ENCODE assay signal across 16 cellular contexts in the genomic region with DNA sequence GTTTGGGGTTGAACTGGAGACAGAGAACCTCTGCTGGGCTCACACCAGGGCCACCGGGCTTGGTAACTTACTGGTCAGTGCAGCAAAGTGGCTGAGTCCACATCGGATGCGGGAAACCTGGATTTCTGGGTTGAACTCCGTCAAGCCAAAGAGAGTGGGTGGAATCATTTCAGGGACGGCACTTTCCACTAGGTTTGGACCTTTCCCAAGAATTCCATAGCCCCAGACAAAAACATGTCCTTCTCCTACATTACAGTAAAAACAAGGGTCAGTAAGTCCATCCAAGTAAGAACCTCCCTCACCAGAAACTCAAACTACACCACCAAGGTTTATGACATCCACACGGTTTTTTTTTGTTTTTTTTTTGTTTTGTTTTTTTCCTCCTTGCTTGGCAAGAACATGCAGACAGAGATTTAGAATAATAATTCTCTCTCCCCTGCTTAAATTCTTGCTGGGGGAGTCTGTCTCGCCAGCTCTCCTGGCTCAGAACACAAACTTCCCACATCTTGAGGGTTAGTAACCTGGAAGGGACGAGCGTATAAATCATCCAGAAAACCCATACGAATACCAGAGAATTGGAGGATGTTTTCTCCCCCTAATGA. TPM values are rescaled to one million over a fixed set of nuclear protein-coding genes. Genes with fewer than 3 reads are reported as not detected.
DNase-seq lines count a peak whose midpoint lies in the region; ATAC-seq, FAIRE-seq and TF ChIP-seq lines count a peak whose summit lies in the region.
"Had no signal": no experiment of that assay in that cellular context is flagged by ENCODE, and none has a peak within 500 bp of the region (broad histone marks: within the 10 kb centered on the region; RNA-seq: fewer than 3 reads in every experiment).

No MANE protein-coding gene starts in this region.

- H3K27ac ChIP-seq in IMR-90 (ENCODE audit: insufficient read depth, low read length) (peak overlapping the region; percentile 68; the same call in 1 of the 2 replicates), endothelial cell of umbilical vein (ENCODE audit: insufficient read depth, low read depth, low read length) (no peak overlapping the region), lung (ENCODE audit: low read depth in 1 of 2, low read length in 1 of 2) (peak overlapping the region in 1 of 2 donors; percentile 65), substantia nigra (ENCODE audit: low read depth, low read length, poor library complexity, severe bottlenecking) (peak overlapping the region; percentile 64)

- peak overlapping the region; percentile 46 for H3K18ac ChIP-seq in IMR-90 (ENCODE audit: low read depth, low read length)

- H3K36me3 Mint-ChIP-seq in activated CD4-positive, alpha-beta T cell treated with anti-CD3 and anti-CD28 coated beads, Interleukin-2, amount 10 ng/mL, durations not matched to agents 7 days and 5 days (ENCODE audit: low read depth), result peaks cover 38% of the 10 kb centered on the region

- no peak for TF ChIP-seq POLR2A in IMR-90 (IDR thresholded peaks at IDR 0.05; ENCODE audit: low read depth, low read length)
- no peak for TF ChIP-seq POLR2A in endothelial cell of umbilical vein (IDR thresholded peaks at IDR 0.05; ENCODE audit: low read depth, low read length)

- H2AFZ ChIP-seq in IMR-90 (replicated peaks; ENCODE audit: low read length, poor library complexity) (peak overlapping the region; percentile 25), endothelial cell of umbilical vein (ENCODE audit: low read depth, low read length) (no peak overlapping the region)

- H3K4me1 Mint-ChIP-seq in activated CD4-positive, alpha-beta T cell treated with anti-CD3 and anti-CD28 coated beads, Interleukin-2, amount 10 ng/mL, durations not matched to agents 7 days and 5 days, result no peaks in the 10 kb centered on the region
- H3K4me1 Mint-ChIP-seq: activated naive CD8-positive, alpha-beta T cell treated with anti-CD3 and anti-CD28 coated beads, Interleukin-2, amount 10 ng/mL, durations not matched to agents 7 days and 5 days had no signal

- H3K9me3 ChIP-seq in IMR-90 (ENCODE audit: control insufficient read depth, insufficient read depth, low read length), result no peaks in the 10 kb centered on the region
- no peaks in the 10 kb centered on the region for H3K9me3 ChIP-seq in endothelial cell of umbilical vein (replicated peaks; ENCODE audit: control insufficient read depth, insufficient read depth, low read length)
- no peaks in the 10 kb centered on the region for H3K9me3 ChIP-seq in lung (ENCODE audit: control insufficient read depth in 2 of 2, insufficient read depth in 1 of 2, low read length in 1 of 2)

- H3K4me3 ChIP-seq in IMR-90 (ENCODE audit: insufficient read depth, low read depth, low read length), result no peak overlapping the region
- no peak overlapping the region for H3K4me3 ChIP-seq in endothelial cell of umbilical vein (replicated peaks in 1 of 3; ENCODE audit: insufficient read depth in 1 of 3, low read depth in 1 of 3, low read length in 3 of 3)
- H3K4me3 ChIP-seq in lung, result no peak overlapping the region

- H4K8ac ChIP-seq in IMR-90 (ENCODE audit: low read depth in 2 of 2, low read length in 2 of 2), result peak overlapping the region in 1 of 2 experiments; percentile 43; a peak in 2 of 4 replicates

- TF ChIP-seq CTCF in IMR-90 (conservative IDR thresholded peaks at IDR 0.05; ENCODE audit: low read depth, low read length) (no peak), endothelial cell of umbilical vein (IDR thresholded peaks at IDR 0.05; ENCODE audit: extremely low read depth in 1 of 2, insufficient read depth in 1 of 2, low read depth in 1 of 2, low read length in 2 of 2) (no peak), lung (IDR thresholded peaks at IDR 0.05; ENCODE audit: control extremely low read depth, extremely low read depth) (no peak)

- H2AK9ac ChIP-seq in IMR-90 (replicated peaks; ENCODE audit: low read depth, low read length, poor library complexity), result peak overlapping the region; percentile 84

- peak overlapping the region; percentile 15; the same call in 1 of the 2 replicates for H3K4me2 ChIP-seq in IMR-90 (ENCODE audit: low read depth, low read length)
- no peak overlapping the region for H3K4me2 ChIP-seq in endothelial cell of umbilical vein (ENCODE audit: insufficient read depth, low read length)

- peak overlapping the region; percentile 74 for H2AK5ac ChIP-seq in IMR-90 (ENCODE audit: low read depth, low read length)

- peak; percentile 40 for DNase-seq in IMR-90
- DNase-seq in endothelial cell of umbilical vein (ENCODE audit: low read depth, low spot score), result peak; percentile 69
- no peak for DNase-seq in lung (ENCODE audit: low spot score)
- peak in 1 of 49 donors; percentile 4 for DNase-seq in substantia nigra (lab: John Stamatoyannopoulos, UW)
- no peak for DNase-seq in MV-4-11 (lab: John Stamatoyannopoulos, UW)
- no peak for DNase-seq in activated CD4-positive, alpha-beta T cell treated with anti-CD3 and anti-CD28 coated beads, Interleukin-2, amount 10 ng/mL, durations not matched to agents 7 days and 5 days
- DNase-seq in RKO (ENCODE audit: low spot score), result no peak
- DNase-seq: activated CD8-positive, alpha-beta memory T cell treated with anti-CD3 and anti-CD28 coated beads for 24 hours; activated naive CD8-positive, alpha-beta T cell treated with anti-CD3 and anti-CD28 coated beads, Interleukin-2, amount 10 ng/mL, durations not matched to agents 7 days and 5 days; COR-L47; KG1; NCI-H1930; stimulated activated CD4-positive, alpha-beta T cell treated with anti-CD3 and anti-CD28 coated beads, Interleukin-2, amount 100 ng/mL, for 48 hours; trophoblast cell had no signal

- TF ChIP-seq RAD21 in IMR-90 (IDR thresholded peaks at IDR 0.05; ENCODE audit: low read length), result no peak

- H2BK15ac ChIP-seq in IMR-90 (ENCODE audit: low read depth, low read length), result peak overlapping the region; percentile 62; the same call in 2 of the 3 replicates

- peak overlapping the region; percentile 33 for H2BK120ac ChIP-seq in IMR-90 (ENCODE audit: low read depth, low read length)

- no peaks in the 10 kb centered on the region for H3K27me3 Mint-ChIP-seq in activated CD4-positive, alpha-beta T cell treated with anti-CD3 and anti-CD28 coated beads, Interleukin-2, amount 10 ng/mL, durations not matched to agents 7 days and 5 days
- H3K27me3 Mint-ChIP-seq: activated naive CD8-positive, alpha-beta T cell treated with anti-CD3 and anti-CD28 coated beads, Interleukin-2, amount 10 ng/mL, durations not matched to agents 7 days and 5 days had no signal

- CTCF ChIA-PET in IMR-90 (lab: Yijun Ruan, JAX) (no interaction called here), endothelial cell of umbilical vein (lab: Charles Lee) (interaction anchor here (1.6 kb wide), 1 partner anchor 10 kb away, joined by 5 read pairs; no protein-coding TSS in a partner anchor)
- CTCF ChIA-PET in activated CD4-positive, alpha-beta T cell treated with anti-CD3 and anti-CD28 coated beads, Interleukin-2, amount 10 ng/mL, durations not matched to agents 7 days and 5 days (lab: Charles Lee), result interaction anchor here (1.0 to 1.3 kb wide), 2 partner anchors 834 to 850 kb away, joined by 3 read pairs; no protein-coding TSS in a partner anchor

- FAIRE-seq in endothelial cell of umbilical vein (lab: Jason Lieb, UNC), result no peak
- FAIRE-seq: H54 had no signal

- no peaks in the 10 kb centered on the region for H3K79me2 ChIP-seq in endothelial cell of umbilical vein (ENCODE audit: control insufficient read depth, insufficient read depth, low read length)

- H3K23ac ChIP-seq in IMR-90 (ENCODE audit: low read depth, low read length), result peak overlapping the region; percentile 31; the same call in 1 of the 2 replicates

- intact Hi-C loops in IMR-90 (cut with micrococcal nuclease) (no loop called here), endothelial cell of umbilical vein (cut with micrococcal nuclease) (no loop called here)

- H3K4me1 ChIP-seq in IMR-90 (ENCODE audit: control insufficient read depth, insufficient read depth, low read length) (peaks cover 24% of the 10 kb centered on the region), endothelial cell of umbilical vein (ENCODE audit: control insufficient read depth, extremely low read depth, insufficient read depth, low read length) (no peaks in the 10 kb centered on the region), lung (ENCODE audit: control insufficient read depth in 2 of 2, insufficient read depth in 2 of 2, low read length in 2 of 2) (peaks cover 0 to 4% of the 10 kb centered on the region in 2 donors)

- H3K9me1 ChIP-seq in IMR-90 (ENCODE audit: insufficient read depth, low read length), result peaks cover 33% of the 10 kb centered on the region
- no peaks in the 10 kb centered on the region for H3K9me1 ChIP-seq in endothelial cell of umbilical vein (replicated peaks; ENCODE audit: control insufficient read depth, extremely low read depth, insufficient read depth, low read length)

- no TSS peak for BruUV-seq in IMR-90 (replicated peaks; lab: Mats Ljungman, UMichigan)
- no TSS peak for BruUV-seq in endothelial cell of umbilical vein (replicated peaks; lab: Mats Ljungman, UMichigan)

- peak overlapping the region; percentile 74 for H2BK5ac ChIP-seq in IMR-90 (ENCODE audit: low read depth, low read length, poor library complexity, severe bottlenecking)

- peaks cover 19 to 42% of the 10 kb centered on the region in 2 experiments for H3K79me1 ChIP-seq in IMR-90 (ENCODE audit: low read depth in 1 of 2, low read length in 2 of 2)

- peak overlapping the region; percentile 27 for H4K91ac ChIP-seq in IMR-90 (ENCODE audit: insufficient read depth, low read depth, low read length)

- in situ Hi-C loops in IMR-90 (cut with MboI; ENCODE audit: low sequenced_read_pairs), result no loop called here

- H4K5ac ChIP-seq in IMR-90 (ENCODE audit: low read depth, low read length), result no peak overlapping the region

- H3K14ac ChIP-seq in IMR-90 (replicated peaks; ENCODE audit: low read depth, low read length), result peak overlapping the region; percentile 23; the same call in 1 of the 2 replicates

- no peak overlapping the region for H3K4me3 Mint-ChIP-seq in activated CD4-positive, alpha-beta T cell treated with anti-CD3 and anti-CD28 coated beads, Interleukin-2, amount 10 ng/mL, durations not matched to agents 7 days and 5 days
- H3K4me3 Mint-ChIP-seq: activated naive CD8-positive, alpha-beta T cell treated with anti-CD3 and anti-CD28 coated beads, Interleukin-2, amount 10 ng/mL, durations not matched to agents 7 days and 5 days had no signal

- dilution Hi-C loops in IMR-90 (cut with HindIII; ENCODE audit: low sequenced_read_pairs, unreplicated experiment) (no loop called here), endothelial cell of umbilical vein (cut with MboI; ENCODE audit: extremely low pct_ligation_motif_present, low sequenced_read_pairs) (no loop called here)

- no peaks in the 10 kb centered on the region for H3K9me3 Mint-ChIP-seq in activated CD4-positive, alpha-beta T cell treated with anti-CD3 and anti-CD28 coated beads, Interleukin-2, amount 10 ng/mL, durations not matched to agents 7 days and 5 days
- H3K9me3 Mint-ChIP-seq: activated naive CD8-positive, alpha-beta T cell treated with anti-CD3 and anti-CD28 coated beads, Interleukin-2, amount 10 ng/mL, durations not matched to agents 7 days and 5 days had no signal

- 42% methylated on average over 2 of the region's 10 CpGs; no CpG with 5 or more reads in 1 of the 2 experiments for WGBS in IMR-90 (ENCODE audit: extremely low coverage in 2 of 2, insufficient read length in 1 of 2), 2 experiments
- WGBS in lung, 2 donors, result 78 to 80% methylated on average over 10 of the region's 10 CpGs

- 0 out of 2 replicates have a peak overlapping the region, but pooled peaks have one; percentile 1 for H3K9ac ChIP-seq in IMR-90 (ENCODE audit: low read depth, low read length)
- no peak overlapping the region for H3K9ac ChIP-seq in endothelial cell of umbilical vein (replicated peaks; ENCODE audit: extremely low read depth, insufficient read depth, low read length)

- ATAC-seq in IMR-90 (ENCODE audit: low read depth) (peak; percentile 11), lung (ENCODE audit: insufficient read depth, low FRiP score) (peak; percentile 20), GM21737 (IDR thresholded peaks at IDR 0.05; ENCODE audit: unreplicated experiment) (no peak)

- peaks cover 47% of the 10 kb centered on the region for H3K36me3 ChIP-seq in IMR-90 (ENCODE audit: control insufficient read depth, insufficient read depth, low read length)
- peaks cover 8 to 30% of the 10 kb centered on the region in 2 experiments for H3K36me3 ChIP-seq in endothelial cell of umbilical vein (ENCODE audit: control insufficient read depth in 2 of 2, extremely low read depth in 1 of 2, insufficient read depth in 2 of 2, low read length in 2 of 2)
- H3K36me3 ChIP-seq in lung (ENCODE audit: control insufficient read depth in 2 of 2, insufficient read depth in 2 of 2, low read length in 2 of 2), result peaks cover 10 to 59% of the 10 kb centered on the region in 2 donors

- POLR2A ChIA-PET in IMR-90 (lab: Charles Lee; ENCODE audit: unreplicated experiment), result no interaction called here
- POLR2A ChIA-PET in endothelial cell of umbilical vein (lab: Charles Lee), result no interaction called here
- POLR2A ChIA-PET in activated CD4-positive, alpha-beta T cell treated with anti-CD3 and anti-CD28 coated beads, Interleukin-2, amount 10 ng/mL, durations not matched to agents 7 days and 5 days (lab: Charles Lee), result no interaction called here

- H4K20me1 ChIP-seq in IMR-90 (ENCODE audit: insufficient read depth, low read length), result peaks cover 9% of the 10 kb centered on the region
- H4K20me1 ChIP-seq in endothelial cell of umbilical vein (replicated peaks; ENCODE audit: control insufficient read depth, extremely low read depth, insufficient read depth, low read length), result no peaks in the 10 kb centered on the region

- no peak overlapping the region for H3K27ac Mint-ChIP-seq in activated CD4-positive, alpha-beta T cell treated with anti-CD3 and anti-CD28 coated beads, Interleukin-2, amount 10 ng/mL, durations not matched to agents 7 days and 5 days
- H3K27ac Mint-ChIP-seq: activated naive CD8-positive, alpha-beta T cell treated with anti-CD3 and anti-CD28 coated beads, Interleukin-2, amount 10 ng/mL, durations not matched to agents 7 days and 5 days had no signal

- H3K27me3 ChIP-seq in IMR-90 (ENCODE audit: control insufficient read depth, insufficient read depth, low read length) (no peaks in the 10 kb centered on the region), endothelial cell of umbilical vein (ENCODE audit: control insufficient read depth in 2 of 2, insufficient read depth in 2 of 2, low read length in 2 of 2) (no peaks in the 10 kb centered on the region), lung (ENCODE audit: control insufficient read depth, insufficient read depth) (no peaks in the 10 kb centered on the region)

- peak overlapping the region; percentile 21; the same call in 1 of the 2 replicates for H2BK20ac ChIP-seq in IMR-90 (ENCODE audit: low read depth, low read length)

- peak overlapping the region; percentile 33; the same call in 1 of the 2 replicates for H3K56ac ChIP-seq in IMR-90 (ENCODE audit: extremely low read depth, insufficient read depth, low read length)

- peak overlapping the region; percentile 71 for H3K4ac ChIP-seq in IMR-90 (ENCODE audit: low read depth, low read length)

RNA-seq across cellular contexts. Expression of a gene that starts 17.7 kb away (rescaled TPM):
- total RNA-seq in IMR-90 (2012; rRNA removed), result 48.2 and 57.2 TPM in 2 replicates
- 36.0 and 43.3 TPM in 2 replicates for polyA plus RNA-seq in IMR-90 (2012; rRNA removed)
- polyA plus RNA-seq in IMR-90 (2012; cell fraction: cytosol; rRNA removed), result 46.6 and 63.4 TPM in 2 replicates
- polyA plus RNA-seq in IMR-90 (2012; cell fraction: nucleus; rRNA removed; ENCODE audit: low replicate concordance), result 28.6 and 29.2 TPM in 2 replicates
- 46.1 and 53.4 TPM in 2 replicates for total RNA-seq in endothelial cell of umbilical vein
- 30.1 and 44.7 TPM in 2 replicates for polyA plus RNA-seq in endothelial cell of umbilical vein
- polyA plus RNA-seq in endothelial cell of umbilical vein (2011; cell fraction: cytosol; rRNA removed), result 42.0 and 45.3 TPM in 2 replicates
- polyA plus RNA-seq in endothelial cell of umbilical vein (2011; cell fraction: nucleus; rRNA removed), result 30.4 and 38.6 TPM in 2 replicates
- 48.0 and 48.4 TPM in 2 replicates for polyA plus RNA-seq in endothelial cell of umbilical vein (2012)
- 37.1 and 40.2 TPM in 2 replicates for polyA minus RNA-seq in endothelial cell of umbilical vein
- 19.9 TPM for polyA minus RNA-seq in endothelial cell of umbilical vein (2011; cell fraction: cytosol; rRNA and poly(A)+ RNA removed)
- polyA minus RNA-seq in endothelial cell of umbilical vein (2011; cell fraction: nucleus; rRNA and poly(A)+ RNA removed), result 13.1 and 16.2 TPM in 2 replicates
- total RNA-seq in lung, result 10 to 100 TPM; 30.5 to 44.3 TPM
- polyA plus RNA-seq in lung, result 10 to 100 TPM; 28.2 to 35.1 TPM
- total RNA-seq in activated CD4-positive, alpha-beta T cell treated with anti-CD3 and anti-CD28 coated beads, Interleukin-2, amount 10 ng/mL, durations not matched to agents 7 days and 5 days, result 10 to 100 TPM; 30.2 to 36.7 TPM

RNA-seq across cellular contexts. Expression of a gene that starts 36.5 kb away (rescaled TPM):
- total RNA-seq in IMR-90 (2012; rRNA removed) (9.9 and 11.9 TPM in 2 replicates), endothelial cell of umbilical vein (21.3 and 30.5 TPM in 2 replicates), lung (10 to 100 TPM; 42.0 to 76.8 TPM)
- polyA plus RNA-seq in IMR-90 (2012; rRNA removed) (12.7 and 13.8 TPM in 2 replicates), endothelial cell of umbilical vein (22.1 and 26.7 TPM in 2 replicates), lung (10 to 100 TPM; 13.3 to 20.8 TPM)
- polyA plus RNA-seq in IMR-90 (2012; cell fraction: cytosol; rRNA removed), result 5.2 and 24.9 TPM in 2 replicates
- 23.3 and 51.0 TPM in 2 replicates for polyA plus RNA-seq in IMR-90 (2012; cell fraction: nucleus; rRNA removed; ENCODE audit: low replicate concordance)
- polyA plus RNA-seq in endothelial cell of umbilical vein (2011; cell fraction: cytosol; rRNA removed), result 13.8 and 17.1 TPM in 2 replicates
- 36.0 and 37.4 TPM in 2 replicates for polyA plus RNA-seq in endothelial cell of umbilical vein (2011; cell fraction: nucleus; rRNA removed)
- polyA plus RNA-seq in endothelial cell of umbilical vein (2012), result 6.4 and 7.4 TPM in 2 replicates
- polyA minus RNA-seq in endothelial cell of umbilical vein, result 17.7 and 29.7 TPM in 2 replicates
- 9.7 TPM for polyA minus RNA-seq in endothelial cell of umbilical vein (2011; cell fraction: cytosol; rRNA and poly(A)+ RNA removed)
- polyA minus RNA-seq in endothelial cell of umbilical vein (2011; cell fraction: nucleus; rRNA and poly(A)+ RNA removed), result 26.9 and 30.6 TPM in 2 replicates
- 10 to 100 TPM; 21.8 to 23.9 TPM for total RNA-seq in activated CD4-positive, alpha-beta T cell treated with anti-CD3 and anti-CD28 coated beads, Interleukin-2, amount 10 ng/mL, durations not matched to agents 7 days and 5 days

Comparison
In these comparisons a context has a peak if more than half of its experiments do, and no peak if none do; other contexts are left out.
1. DNase-seq: peak in IMR-90 (single experiment) and endothelial cell of umbilical vein (single experiment); none in lung (single experiment), MV-4-11 (single experiment), activated CD4-positive, alpha-beta T cell treated with anti-CD3 and anti-CD28 coated beads, Interleukin-2, amount 10 ng/mL, durations not matched to agents 7 days and 5 days (single experiment) and RKO (single experiment).